ENCODE assay signal across 9 cellular contexts in genomic region chr12:97148941-97149559, GRCh38.
DNase-seq lines count a peak whose midpoint lies in the region; ATAC-seq, FAIRE-seq and TF ChIP-seq lines count a peak whose summit lies in the region.
"Had no signal": no experiment of that assay in that cellular context is flagged by ENCODE, and none has a peak within 500 bp of the region (broad histone marks: within the 10 kb centered on the region; RNA-seq: fewer than 3 reads in every experiment).

No MANE protein-coding gene starts in this region.

- POLR2A ChIA-PET in HCT116 (lab: Charles Lee) = no interaction called here

- CTCF ChIA-PET in HCT116 (lab: Charles Lee) = interaction anchor here (0.7 to 1.5 kb wide), 5 partner anchors 10 to 571 kb away, joined by 3 to 9 read pairs (median 3); no protein-coding TSS in a partner anchor

- peak; percentile 47 to 91 (median 89); a peak in 5 of 6 replicates for TF ChIP-seq CTCF in HCT116 (IDR thresholded peaks at IDR 0.05 in 2 of 3, conservative IDR thresholded peaks at IDR 0.05 in 1 of 3; ENCODE audit: borderline replicate concordance in 1 of 3, insufficient read depth in 1 of 3, low read depth in 2 of 3, low read length in 2 of 3)
- peak; percentile 98 for TF ChIP-seq CTCF in LNCaP clone FGC (IDR thresholded peaks at IDR 0.05; ENCODE audit: control insufficient read depth, extremely low read depth, insufficient read depth)
- peak; percentile 63 to 78 (median 75) for TF ChIP-seq CTCF in body of pancreas (IDR thresholded peaks at IDR 0.05)

- no peak overlapping the region for H3K4me3 ChIP-seq in HCT116 (replicated peaks in 1 of 2; ENCODE audit: low read depth in 1 of 2, low read length in 2 of 2)
- H3K4me3 ChIP-seq in LNCaP clone FGC (ENCODE audit: low read depth, low read length) = no peak overlapping the region
- H3K4me3 ChIP-seq in body of pancreas = no peak overlapping the region

- no TSS peak for BruUV-seq in HCT116 (replicated peaks; lab: Mats Ljungman, UMichigan)

- 43 to 46% methylated on average over 9 of the region's 9 CpGs for WGBS in body of pancreas, 2 donors

- peak; percentile 70 for TF ChIP-seq RAD21 in HCT116 (IDR thresholded peaks at IDR 0.05; ENCODE audit: low read depth)

- H3K4me1 ChIP-seq in HCT116 (ENCODE audit: control insufficient read depth in 1 of 2, insufficient read depth in 2 of 2, low read length in 2 of 2) = no peaks in the 10 kb centered on the region
- H3K4me1 ChIP-seq in body of pancreas = no peaks in the 10 kb centered on the region

- intact Hi-C loops in HCT116 (cut with micrococcal nuclease) (loop anchor here (1.0 to 5.0 kb wide), 6 partner anchors 158 to 1248 kb away; no protein-coding TSS in a partner anchor), body of pancreas (cut with DNase I) (loop anchor here (10.0 kb wide), 1 partner anchor 1226 kb away; no protein-coding TSS in a partner anchor)

- H3K79me2 ChIP-seq in HCT116 (ENCODE audit: insufficient read depth, low read length) = no peaks in the 10 kb centered on the region

- no peak for TF ChIP-seq POLR2A in GM12891 (IDR thresholded peaks at IDR 0.05; ENCODE audit: low read depth, low read length)
- no peak for TF ChIP-seq POLR2A in HCT116 (IDR thresholded peaks at IDR 0.05; ENCODE audit: borderline replicate concordance, extremely low read depth, insufficient read depth, insufficient read length)
- no peak for TF ChIP-seq POLR2A in body of pancreas (IDR thresholded peaks at IDR 0.05)

- H3K9me3 ChIP-seq in HCT116 (ENCODE audit: control insufficient read depth in 1 of 2, insufficient read depth in 1 of 2, low read depth in 1 of 2, low read length in 2 of 2) = no peaks in the 10 kb centered on the region
- no peaks in the 10 kb centered on the region for H3K9me3 ChIP-seq in body of pancreas

- H4K20me1 ChIP-seq in HCT116 (ENCODE audit: insufficient read depth) = no peaks in the 10 kb centered on the region

- no peak overlapping the region for H3K4me2 ChIP-seq in HCT116 (ENCODE audit: low read length)

- no peak overlapping the region for H3K9ac ChIP-seq in HCT116 (ENCODE audit: low read length)

- ATAC-seq in HCT116 (peak; percentile 100), body of pancreas (peak; percentile 97)

- H3K27me3 ChIP-seq in HCT116 (ENCODE audit: insufficient read depth, low read length) (peaks cover 27% of the 10 kb centered on the region), body of pancreas (no peaks in the 10 kb centered on the region)

- RAD21 ChIA-PET in HCT116 (lab: Charles Lee; ENCODE audit: low non-redundant PET in 1 of 2, low total read pairs in 2 of 2, uncharacterized antibody in 2 of 2, unreplicated experiment in 2 of 2) = interaction anchor here in 1 of 2 experiments (0.6 kb wide), 1 partner anchor 226 kb away, joined by 3 read pairs; no protein-coding TSS in a partner anchor

- peak; percentile 35 for DNase-seq in GM12891 (ENCODE audit: insufficient read length, low spot score)
- peak; percentile 29 for DNase-seq in HCT116 (ENCODE audit: low read depth, low spot score)
- peak; percentile 32 for DNase-seq in LNCaP clone FGC (ENCODE audit: low read depth)
- DNase-seq in SW480 (ENCODE audit: low spot score) = peak; percentile 51
- DNase-seq in body of pancreas = peak; percentile 77 to 83 (median 78)
- DNase-seq in kidney tubule cell (ENCODE audit: low spot score) = peak; percentile 70
- DNase-seq in stimulated activated CD8-positive, alpha-beta memory T cell treated with anti-CD3 and anti-CD28 coated beads, Interleukin-15, amount 100 ng/mL, for 1 hour (ENCODE audit: low read depth) = peak; percentile 4
- DNase-seq in OCI-M2 (lab: John Stamatoyannopoulos, UW; ENCODE audit: unreplicated experiment) = no peak

- H2AFZ ChIP-seq in HCT116 (ENCODE audit: low read depth, low read length, poor library complexity, severe bottlenecking) = no peak overlapping the region

- peak; percentile 84 for FAIRE-seq in GM12891 (lab: Jason Lieb, UNC)
- FAIRE-seq: endometrium had no signal

- H3K36me3 ChIP-seq in HCT116 (ENCODE audit: control insufficient read depth in 1 of 2, insufficient read depth in 2 of 2, low read length in 2 of 2) (no peaks in the 10 kb centered on the region), body of pancreas (replicated peaks in 1 of 2; ENCODE audit: insufficient read depth in 1 of 2, low read depth in 2 of 2) (no peaks in the 10 kb centered on the region)

- no peaks in the 10 kb centered on the region for H3K9me2 ChIP-seq in HCT116 (ENCODE audit: insufficient read depth)

- H3K27ac ChIP-seq in HCT116 (ENCODE audit: low read depth, low read length) (no peak overlapping the region), body of pancreas (no peak overlapping the region)

TF ChIP-seq in GM12891, 5 proteins besides CTCF, POLR2A, EP300 and RAD21:
- no peak for TF ChIP-seq PAX5 (IDR thresholded peaks at IDR 0.05; ENCODE audit: insufficient read depth, low read length, severe bottlenecking)
- peak; percentile 66 for TF ChIP-seq SPI1 (IDR thresholded peaks at IDR 0.05; ENCODE audit: low read depth, low read length)

TF ChIP-seq in HCT116, 20 proteins besides CTCF, POLR2A, EP300 and RAD21:
- TF ChIP-seq, protein P1, sequence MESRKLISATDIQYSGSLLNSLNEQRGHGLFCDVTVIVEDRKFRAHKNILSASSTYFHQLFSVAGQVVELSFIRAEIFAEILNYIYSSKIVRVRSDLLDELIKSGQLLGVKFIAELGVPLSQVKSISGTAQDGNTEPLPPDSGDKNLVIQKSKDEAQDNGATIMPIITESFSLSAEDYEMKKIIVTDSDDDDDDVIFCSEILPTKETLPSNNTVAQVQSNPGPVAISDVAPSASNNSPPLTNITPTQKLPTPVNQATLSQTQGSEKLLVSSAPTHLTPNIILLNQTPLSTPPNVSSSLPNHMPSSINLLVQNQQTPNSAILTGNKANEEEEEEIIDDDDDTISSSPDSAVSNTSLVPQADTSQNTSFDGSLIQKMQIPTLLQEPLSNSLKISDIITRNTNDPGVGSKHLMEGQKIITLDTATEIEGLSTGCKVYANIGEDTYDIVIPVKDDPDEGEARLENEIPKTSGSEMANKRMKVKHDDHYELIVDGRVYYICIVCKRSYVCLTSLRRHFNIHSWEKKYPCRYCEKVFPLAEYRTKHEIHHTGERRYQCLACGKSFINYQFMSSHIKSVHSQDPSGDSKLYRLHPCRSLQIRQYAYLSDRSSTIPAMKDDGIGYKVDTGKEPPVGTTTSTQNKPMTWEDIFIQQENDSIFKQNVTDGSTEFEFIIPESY (IDR thresholded peaks at IDR 0.05; ENCODE audit: extremely low read depth, insufficient replicate concordance, low read length) = no peak
- TF ChIP-seq ZFX (IDR thresholded peaks at IDR 0.05) (no peak), EZH2phosphoT487 (IDR thresholded peaks at IDR 0.05; ENCODE audit: borderline replicate concordance) (no peak), REST (IDR thresholded peaks at IDR 0.05; ENCODE audit: low read depth) (no peak), POLR2AphosphoS5 (IDR thresholded peaks at IDR 0.05; ENCODE audit: low read depth, low read length) (no peak), JUND (IDR thresholded peaks at IDR 0.05) (no peak), SRF (IDR thresholded peaks at IDR 0.05; ENCODE audit: low read depth) (no peak), CEBPB (IDR thresholded peaks at IDR 0.05; ENCODE audit: low read depth) (no peak), TCF7L2 (IDR thresholded peaks at IDR 0.05; ENCODE audit: borderline replicate concordance, extremely low read depth, insufficient read depth, insufficient read length) (no peak), FOSL1 (IDR thresholded peaks at IDR 0.05; ENCODE audit: low read depth) (no peak), CBX3 (IDR thresholded peaks at IDR 0.05; ENCODE audit: low read depth) (no peak), ELF1 (IDR thresholded peaks at IDR 0.05; ENCODE audit: borderline replicate concordance, low read depth) (no peak)
- TF ChIP-seq, protein P2, sequence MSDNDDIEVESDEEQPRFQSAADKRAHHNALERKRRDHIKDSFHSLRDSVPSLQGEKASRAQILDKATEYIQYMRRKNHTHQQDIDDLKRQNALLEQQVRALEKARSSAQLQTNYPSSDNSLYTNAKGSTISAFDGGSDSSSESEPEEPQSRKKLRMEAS (IDR thresholded peaks at IDR 0.05) = no peak
TF ChIP-seq in HCT116: peak in this region for 0.
